3 cellular contexts compared by ENCODE assay signal in genomic region chr1:27552911-27553420, GRCh38.
TF ChIP-seq lines count a peak whose summit lies in the region.

No MANE protein-coding gene starts in this region.

TF ChIP-seq in SK-N-SH, 30 proteins besides CTCF, POLR2A, EP300 and RAD21 (continued from another document):
- TF ChIP-seq, protein P1, sequence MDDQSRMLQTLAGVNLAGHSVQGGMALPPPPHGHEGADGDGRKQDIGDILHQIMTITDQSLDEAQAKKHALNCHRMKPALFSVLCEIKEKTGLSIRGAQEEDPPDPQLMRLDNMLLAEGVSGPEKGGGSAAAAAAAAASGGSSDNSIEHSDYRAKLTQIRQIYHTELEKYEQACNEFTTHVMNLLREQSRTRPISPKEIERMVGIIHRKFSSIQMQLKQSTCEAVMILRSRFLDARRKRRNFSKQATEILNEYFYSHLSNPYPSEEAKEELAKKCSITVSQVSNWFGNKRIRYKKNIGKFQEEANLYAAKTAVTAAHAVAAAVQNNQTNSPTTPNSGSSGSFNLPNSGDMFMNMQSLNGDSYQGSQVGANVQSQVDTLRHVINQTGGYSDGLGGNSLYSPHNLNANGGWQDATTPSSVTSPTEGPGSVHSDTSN (IDR thresholded peaks at IDR 0.05) = no peak
- TF ChIP-seq ELF1 (IDR thresholded peaks at IDR 0.05) (no peak), REST (IDR thresholded peaks at IDR 0.05; ENCODE audit: low read depth, low read length) (no peak)

TF ChIP-seq in SK-N-SH treated with all-trans-retinoic acid at 6 μM for 48 hours, 23 proteins besides CTCF, POLR2A, EP300 and RAD21 (continued from another document):
- no peak for TF ChIP-seq TOX (CRISPR knock-in tag; IDR thresholded peaks at IDR 0.05; ENCODE audit: borderline replicate concordance)
- TF ChIP-seq TSHZ2 (CRISPR knock-in tag; IDR thresholded peaks at IDR 0.05) = no peak
- TF ChIP-seq BACH2 (CRISPR knock-in tag; IDR thresholded peaks at IDR 0.05; ENCODE audit: borderline replicate concordance) = no peak
- no peak for TF ChIP-seq TCF4 (CRISPR knock-in tag; IDR thresholded peaks at IDR 0.05; ENCODE audit: borderline replicate concordance)

TF ChIP-seq in WTC11, 78 proteins besides CTCF, POLR2A, EP300 and RAD21 (continued from another document):
- TF ChIP-seq JAZF1 (CRISPR knock-in tag; IDR thresholded peaks at IDR 0.05) (no peak), CREM (CRISPR knock-in tag; IDR thresholded peaks at IDR 0.05) (no peak), PRRX2 (CRISPR knock-in tag; IDR thresholded peaks at IDR 0.05) (no peak), RORB (CRISPR knock-in tag; IDR thresholded peaks at IDR 0.05) (no peak), USF2 (CRISPR knock-in tag; IDR thresholded peaks at IDR 0.05) (no peak), FOXJ3 (CRISPR knock-in tag; IDR thresholded peaks at IDR 0.05; ENCODE audit: borderline replicate concordance) (no peak), E2F1 (CRISPR knock-in tag; IDR thresholded peaks at IDR 0.05) (no peak), SMAD3 (CRISPR knock-in tag; IDR thresholded peaks at IDR 0.05; ENCODE audit: borderline replicate concordance) (no peak), ZMAT4 (CRISPR knock-in tag; IDR thresholded peaks at IDR 0.05) (no peak), ZNF263 (CRISPR knock-in tag; IDR thresholded peaks at IDR 0.05; ENCODE audit: low read depth) (no peak), CBFB (CRISPR knock-in tag; IDR thresholded peaks at IDR 0.05; ENCODE audit: low read depth) (no peak)
- TF ChIP-seq, protein P2, sequence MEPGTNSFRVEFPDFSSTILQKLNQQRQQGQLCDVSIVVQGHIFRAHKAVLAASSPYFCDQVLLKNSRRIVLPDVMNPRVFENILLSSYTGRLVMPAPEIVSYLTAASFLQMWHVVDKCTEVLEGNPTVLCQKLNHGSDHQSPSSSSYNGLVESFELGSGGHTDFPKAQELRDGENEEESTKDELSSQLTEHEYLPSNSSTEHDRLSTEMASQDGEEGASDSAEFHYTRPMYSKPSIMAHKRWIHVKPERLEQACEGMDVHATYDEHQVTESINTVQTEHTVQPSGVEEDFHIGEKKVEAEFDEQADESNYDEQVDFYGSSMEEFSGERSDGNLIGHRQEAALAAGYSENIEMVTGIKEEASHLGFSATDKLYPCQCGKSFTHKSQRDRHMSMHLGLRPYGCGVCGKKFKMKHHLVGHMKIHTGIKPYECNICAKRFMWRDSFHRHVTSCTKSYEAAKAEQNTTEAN (CRISPR knock-in tag; IDR thresholded peaks at IDR 0.05) = no peak
- TF ChIP-seq, protein P3, sequence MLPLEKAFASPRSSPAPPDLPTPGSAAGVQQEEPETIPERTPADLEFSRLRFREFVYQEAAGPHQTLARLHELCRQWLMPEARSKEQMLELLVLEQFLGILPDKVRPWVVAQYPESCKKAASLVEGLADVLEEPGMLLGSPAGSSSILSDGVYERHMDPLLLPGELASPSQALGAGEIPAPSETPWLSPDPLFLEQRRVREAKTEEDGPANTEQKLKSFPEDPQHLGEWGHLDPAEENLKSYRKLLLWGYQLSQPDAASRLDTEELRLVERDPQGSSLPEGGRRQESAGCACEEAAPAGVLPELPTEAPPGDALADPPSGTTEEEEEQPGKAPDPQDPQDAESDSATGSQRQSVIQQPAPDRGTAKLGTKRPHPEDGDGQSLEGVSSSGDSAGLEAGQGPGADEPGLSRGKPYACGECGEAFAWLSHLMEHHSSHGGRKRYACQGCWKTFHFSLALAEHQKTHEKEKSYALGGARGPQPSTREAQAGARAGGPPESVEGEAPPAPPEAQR (CRISPR knock-in tag; IDR thresholded peaks at IDR 0.05) = no peak
- TF ChIP-seq, protein P4, sequence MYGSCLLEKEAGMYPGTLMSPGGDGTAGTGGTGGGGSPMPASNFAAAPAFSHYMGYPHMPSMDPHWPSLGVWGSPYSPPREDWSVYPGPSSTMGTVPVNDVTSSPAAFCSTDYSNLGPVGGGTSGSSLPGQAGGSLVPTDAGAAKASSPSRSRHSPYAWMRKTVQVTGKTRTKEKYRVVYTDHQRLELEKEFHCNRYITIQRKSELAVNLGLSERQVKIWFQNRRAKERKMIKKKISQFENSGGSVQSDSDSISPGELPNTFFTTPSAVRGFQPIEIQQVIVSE (CRISPR knock-in tag; IDR thresholded peaks at IDR 0.05; ENCODE audit: borderline replicate concordance) = no peak
